1 cellular context compared by ENCODE assay signal in genomic region chr5:88847410-88847809, GRCh38.
TF ChIP-seq lines count a peak whose summit lies in the region.

No MANE protein-coding gene starts in this region.

TF ChIP-seq in SK-N-SH, 30 proteins besides CTCF, POLR2A, EP300 and RAD21 (continued from another document):
- TF ChIP-seq MEF2A (IDR thresholded peaks at IDR 0.05; ENCODE audit: borderline replicate concordance, low read depth) = no peak
- no peak for TF ChIP-seq TAF1 (IDR thresholded peaks at IDR 0.05; ENCODE audit: borderline replicate concordance, low read depth, low read length)
- no peak for TF ChIP-seq NRF1 (IDR thresholded peaks at IDR 0.05; ENCODE audit: low read depth, low read length)
- no peak for TF ChIP-seq SMC3 (IDR thresholded peaks at IDR 0.05; ENCODE audit: low read depth, low read length)
- no peak for TF ChIP-seq REST (IDR thresholded peaks at IDR 0.05; ENCODE audit: low read depth, low read length)
